Comparison of ENCODE assay signal across 8 cellular contexts in the genomic region with DNA sequence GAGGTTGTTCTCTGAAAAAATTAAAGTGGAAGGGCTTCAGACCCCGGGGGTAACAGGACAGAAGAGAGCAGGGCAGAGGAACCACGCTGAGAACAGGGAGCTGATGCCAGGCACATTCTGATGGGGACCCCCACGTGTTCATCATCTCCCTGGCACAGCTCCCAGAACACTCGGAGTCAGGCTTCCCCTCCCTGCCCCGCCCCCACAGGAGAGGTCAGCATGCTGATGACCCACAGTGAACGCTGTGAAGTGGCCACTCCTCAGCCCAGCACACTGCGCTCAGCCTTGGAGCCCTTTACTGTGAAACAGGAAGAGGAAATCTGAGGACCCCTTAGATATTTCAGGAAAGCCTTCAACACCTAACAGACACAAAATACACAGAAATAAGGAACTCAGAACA. TPM values are rescaled to one million over a fixed set of nuclear protein-coding genes. Genes with fewer than 3 reads are reported as not detected.
A peak's percentile ranks its signal among the peaks of the same experiment; 100 is the strongest.
DNase-seq lines count a peak whose midpoint lies in the region; ATAC-seq and FAIRE-seq lines count a peak whose summit lies in the region.

No MANE protein-coding gene starts in this region.

- ATAC-seq in GM18519 (IDR thresholded peaks at IDR 0.05; ENCODE audit: low FRiP score, unreplicated experiment), result no peak
- ATAC-seq in GM19324 (IDR thresholded peaks at IDR 0.05; ENCODE audit: low FRiP score, unreplicated experiment), result no peak

- FAIRE-seq in RCC 7860 (lab: Jason Lieb, UNC), result no peak

- DNase-seq in DMS79 treated with DMSO at 0.1 percent for 48 hours (lab: John Stamatoyannopoulos, UW) (peak; percentile 11), SHP77 treated with DMSO at 0.1 percent for 48 hours (lab: John Stamatoyannopoulos, UW) (peak; percentile 39), globus pallidus (ENCODE audit: low spot score) (peak; percentile 86), occipital lobe (lab: John Stamatoyannopoulos, UW) (peak; percentile 65), NCI-H1436 treated with DMSO at 0.1 percent for 48 hours (lab: John Stamatoyannopoulos, UW) (no peak), RCC 7860 (ENCODE audit: low spot score) (no peak)

RNA-seq across cellular contexts. Expression of gene RETREG1, which starts 16.4 kb away (rescaled TPM):
- 71.3 TPM for total RNA-seq in occipital lobe

Comparison
In these comparisons a context has a peak if more than half of its experiments do, and no peak if none do; other contexts are left out.
1. DNase-seq: peak in DMS79 treated with DMSO at 0.1 percent for 48 hours (single experiment), SHP77 treated with DMSO at 0.1 percent for 48 hours (single experiment), globus pallidus (single experiment) and occipital lobe (single experiment); none in NCI-H1436 treated with DMSO at 0.1 percent for 48 hours (single experiment) and RCC 7860 (single experiment).